8 cellular contexts compared by ENCODE assay signal in the genomic region with DNA sequence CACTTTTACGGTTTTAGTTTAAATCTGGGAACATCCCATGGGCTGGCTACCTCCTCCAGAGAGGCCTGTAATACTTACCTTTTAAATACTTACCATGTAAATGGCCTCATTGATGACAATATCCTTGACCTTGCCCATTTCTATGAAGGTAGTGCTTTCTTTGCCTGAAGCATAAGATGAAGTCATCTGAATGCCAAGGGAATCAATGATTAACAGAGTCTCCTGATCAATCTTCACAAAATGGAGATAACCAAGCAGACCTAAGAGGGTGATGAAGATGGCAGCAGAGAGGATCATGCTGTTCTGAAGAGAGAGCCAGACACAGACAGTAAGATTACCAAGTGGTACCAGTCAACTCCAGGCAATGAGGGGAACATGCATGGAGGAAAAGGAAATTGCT. TPM values are rescaled to one million over a fixed set of nuclear protein-coding genes. Genes with fewer than 3 reads are reported as not detected.
A peak's percentile ranks its signal among the peaks of the same experiment; 100 is the strongest.
DNase-seq lines count a peak whose midpoint lies in the region; ATAC-seq, FAIRE-seq and TF ChIP-seq lines count a peak whose summit lies in the region.
"Not testable (repeated sequence)": the region's sequence is repeated elsewhere in the genome, so short reads cannot be mapped to it uniquely, and the experiment has no call there.

No MANE protein-coding gene starts in this region.

- H3K9ac ChIP-seq in liver (ENCODE audit: low read depth in 1 of 2, low read length in 2 of 2), result not testable (repeated sequence)

- POLR2A ChIA-PET in Caco-2 (lab: Charles Lee), result not testable (repeated sequence)

- TF ChIP-seq RAD21 in liver (IDR thresholded peaks at IDR 0.05), result not testable (repeated sequence)

- not testable (repeated sequence) for H3K9me3 ChIP-seq in Caco-2; liver (ENCODE audit: control insufficient read depth in 4 of 4, low read length in 3 of 4); small intestine (ENCODE audit: control insufficient read depth, low read depth)

- not testable (repeated sequence) for H3K27me3 ChIP-seq in Caco-2 (replicated peaks; ENCODE audit: control insufficient read depth, insufficient read depth, low read length); bronchial epithelial cell (ENCODE audit: control insufficient read depth, insufficient read depth, low read length); liver (ENCODE audit: control insufficient read depth in 4 of 4, insufficient read depth in 4 of 4, low read length in 3 of 4); small intestine (ENCODE audit: control insufficient read depth in 2 of 2, insufficient read depth in 2 of 2, low read length in 2 of 2)

- peak; percentile 18 for FAIRE-seq in GM18507 (lab: Jason Lieb, UNC)
- peak; percentile 50 for FAIRE-seq in bronchial epithelial cell (lab: Jason Lieb, UNC)
- not testable (repeated sequence) for FAIRE-seq in small intestine (lab: Jason Lieb, UNC)

- peak in 1 of 2 experiments; percentile 17 for DNase-seq in Caco-2
- not testable (repeated sequence) for DNase-seq in GM18507 (ENCODE audit: extremely low spot score, insufficient read length, low read depth); bronchial epithelial cell (ENCODE audit: low read depth); left colon
- DNase-seq in small intestine, result peak; percentile 49

- peak overlapping the region; percentile 21 for H3K27ac Mint-ChIP-seq in Caco-2 (ENCODE audit: unreplicated experiment)

- H3K36me3 ChIP-seq in Caco-2 (ENCODE audit: control insufficient read depth, insufficient read depth, low read length); bronchial epithelial cell (ENCODE audit: control insufficient read depth, insufficient read depth, low read length); small intestine (ENCODE audit: control insufficient read depth in 2 of 2, insufficient read depth in 2 of 2, low read length in 2 of 2): not testable (repeated sequence)
- H3K36me3 ChIP-seq in liver (ENCODE audit: control insufficient read depth in 4 of 4, insufficient read depth in 3 of 4, low read depth in 1 of 4, low read length in 3 of 4), result peaks cover 5 to 14% (median 6%) of the 10 kb centered on the region in 4 donors

- H3K4me1 Mint-ChIP-seq in Caco-2 (ENCODE audit: low read depth, unreplicated experiment), result not testable (repeated sequence)

- ATAC-seq in left colon, result peak; percentile 25

- H3K4me1 ChIP-seq in Caco-2; liver (ENCODE audit: control insufficient read depth in 4 of 4, insufficient read depth in 4 of 4, low read length in 3 of 4); small intestine (ENCODE audit: control insufficient read depth in 2 of 2, insufficient read depth in 1 of 2, low read depth in 1 of 2, low read length in 1 of 2): not testable (repeated sequence)

- CTCF ChIA-PET in Caco-2 (lab: Charles Lee), result not testable (repeated sequence)

- TF ChIP-seq CTCF in 22Rv1 (IDR thresholded peaks at IDR 0.05); Caco-2 (IDR thresholded peaks at IDR 0.05; ENCODE audit: insufficient read depth in 1 of 2, low read depth in 1 of 2, low read length in 1 of 2, severe bottlenecking in 1 of 2, unreplicated experiment in 1 of 2); VCaP (conservative IDR thresholded peaks at IDR 0.05); bronchial epithelial cell (IDR thresholded peaks at IDR 0.05; ENCODE audit: insufficient read depth, low read length, severe bottlenecking); liver (IDR thresholded peaks at IDR 0.05; ENCODE audit: low read depth, low read length, missing input control): not testable (repeated sequence)

- not testable (repeated sequence) for BruUV-seq in Caco-2 (replicated peaks; lab: Mats Ljungman, UMichigan)

- H3K27me3 Mint-ChIP-seq in Caco-2 (ENCODE audit: insufficient read depth, unreplicated experiment), result not testable (repeated sequence)

- peak overlapping the region; percentile 20; the same call in 1 of the 2 replicates for H3K27ac ChIP-seq in 22Rv1
- H3K27ac ChIP-seq in VCaP, result peak overlapping the region; percentile 5; the same call in 1 of the 2 replicates
- not testable (repeated sequence) for H3K27ac ChIP-seq in liver (ENCODE audit: low read depth in 1 of 2, low read length in 2 of 2); small intestine (ENCODE audit: low read depth in 1 of 2, low read length in 1 of 2)

- peaks cover 20% of the 10 kb centered on the region for H3K36me3 Mint-ChIP-seq in Caco-2 (ENCODE audit: insufficient read depth, unreplicated experiment)

- not testable (repeated sequence) for H3K4me3 Mint-ChIP-seq in Caco-2 (ENCODE audit: unreplicated experiment)

- H3K4me3 ChIP-seq in Caco-2 (ENCODE audit: low read depth, low read length); bronchial epithelial cell (ENCODE audit: low read depth, low read length); liver (ENCODE audit: low read depth in 1 of 3, low read length in 3 of 3); small intestine (ENCODE audit: low read depth in 1 of 2, low read length in 2 of 2): not testable (repeated sequence)

- not testable (repeated sequence) for H3K9me3 Mint-ChIP-seq in Caco-2 (ENCODE audit: unreplicated experiment)

- 35% methylated on average over 1 of the region's 1 CpG for WGBS in liver
- WGBS in small intestine, 3 donors, result 0% methylated on average over 1 of the region's 1 CpG

- intact Hi-C loops in Caco-2 (cut with micrococcal nuclease; ENCODE audit: unreplicated experiment); left colon (cut with DNase I, micrococcal nuclease): not testable (repeated sequence)

TF ChIP-seq in liver, 16 proteins besides CTCF, POLR2A, EP300 and RAD21:
- TF ChIP-seq YY1 (IDR thresholded peaks at IDR 0.05), result peak; percentile 21
TF ChIP-seq in liver: peak in this region for 1; not testable (repeated sequence) for 15.

RNA-seq across cellular contexts. Expression of a gene that starts 6.4 kb away (rescaled TPM):
- total RNA-seq in Caco-2 (2022) (16.9 and 20.4 TPM in 2 replicates), bronchial epithelial cell (17.9 and 19.1 TPM in 2 replicates), left colon (10 to 100 TPM; 14.0 to 14.3 TPM), liver (10 to 100 TPM; 22.9 to 36.1 TPM)
- polyA plus RNA-seq in liver (10 to 100 TPM; 14.2 to 20.5 TPM), small intestine (10 to 100 TPM; 19.6 to 23.2 (median 21.9) TPM)

RNA-seq across cellular contexts. Expression of a gene that starts 26.1 kb away (rescaled TPM):
- 22.6 and 22.8 TPM in 2 replicates for total RNA-seq in Caco-2 (2022)
- total RNA-seq in bronchial epithelial cell, result 113 and 123 TPM in 2 replicates
- 10 to 100 TPM in 1 of 2 donors, under 1 TPM in 1; 0.85 to 18.1 TPM for total RNA-seq in left colon
- total RNA-seq in liver, result 1 to 10 TPM in 1 of 2 donors, under 1 TPM in 1; 0.08 to 3.1 TPM
- under 1 TPM; 0.58 to 0.61 TPM for polyA plus RNA-seq in liver
- polyA plus RNA-seq in small intestine, result 10 to 100 TPM; 16.2 to 56.1 (median 29.5) TPM
